ENCODE assay signal across 29 cellular contexts in the genomic region with DNA sequence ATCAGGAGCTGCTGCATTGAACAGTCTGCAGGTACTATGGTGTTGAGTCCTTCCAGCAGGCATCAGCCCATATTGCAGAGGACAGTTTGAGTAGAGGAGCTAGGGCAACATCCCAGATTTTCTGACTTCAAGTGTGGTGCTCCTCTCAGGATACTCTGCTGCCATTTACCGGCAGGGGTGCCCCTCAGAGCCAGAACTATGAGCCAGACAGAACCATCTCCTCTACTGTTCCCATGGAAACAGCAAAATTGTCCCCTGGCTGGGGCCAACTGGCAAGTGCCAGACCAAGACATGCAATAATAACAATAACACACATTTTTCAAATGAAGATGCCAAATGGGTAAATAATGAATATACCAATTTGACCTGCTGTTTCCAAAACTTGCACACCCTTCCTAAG.
DNase-seq lines count a peak whose midpoint lies in the region; ATAC-seq, FAIRE-seq and TF ChIP-seq lines count a peak whose summit lies in the region.
"Had no signal": no experiment of that assay in that cellular context is flagged by ENCODE, and none has a peak within 500 bp of the region (broad histone marks: within the 10 kb centered on the region; RNA-seq: fewer than 3 reads in every experiment).

No MANE protein-coding gene starts in this region.

- FAIRE-seq in K562 (lab: Jason Lieb, UNC): no peak
- FAIRE-seq: GM12892, H1 had no signal

- peak overlapping the region in 2 of 5 donors; percentile 46 to 61 for H3K4me3 Mint-ChIP-seq in immature natural killer cell
- H3K4me3 Mint-ChIP-seq: CD4-positive, alpha-beta T cell; T-helper 2 cell treated with Interferon-gamma antibody and Interleukin-4, amounts not matched to agents 5 μg/mL and 100 μg/mL, for 36 hours had no signal

- H3K9me1 ChIP-seq in K562 (ENCODE audit: control insufficient read depth, insufficient read depth, low read length): no peaks in the 10 kb centered on the region

- no peak overlapping the region for H3K4me2 ChIP-seq in K562 (ENCODE audit: insufficient read depth, low read length)
- H3K4me2 ChIP-seq: BLaER1 treated with 17β-estradiol and CSF1 and Interleukin-3, amounts not matched to agents 10 nM and 100 nM; PC-9 had no signal

- DNase-seq in DMS 273 (lab: John Stamatoyannopoulos, UW; ENCODE audit: unreplicated experiment): peak; percentile 16
- no peak for DNase-seq in DMS 273 treated with DMSO at 0.1 percent for 48 hours (lab: John Stamatoyannopoulos, UW)
- DNase-seq in AG10803 (ENCODE audit: low read depth): peak; percentile 34
- peak; percentile 34 for DNase-seq in NCI-H2227 treated with DMSO at 0.1 percent for 48 hours (lab: John Stamatoyannopoulos, UW)
- DNase-seq in K562 (ENCODE audit: extremely low read depth in 1 of 4, low spot score in 3 of 4): no peak
- no peak for DNase-seq in activated T-cell treated with anti-CD3 and anti-CD28 coated beads, Interleukin-2, amount 50 U/mL, for 48 hours
- no peak for DNase-seq in immature natural killer cell
- DNase-seq: AML-193; CD4-positive, alpha-beta T cell; DMS79; HCEC 1CT; Karpas-422; NCI-H1092 treated with DMSO at 0.1 percent for 48 hours; NCI-H1694; NCI-H2081; NCI-H2171 treated with DMSO at 0.1 percent for 48 hours; NCI-H510A; NCI-H774; PC-9; Right ventricle myocardium superior; T-helper 1 cell had no signal

- TF ChIP-seq RAD21 in K562 (CRISPR knock-in tag; conservative IDR thresholded peaks at IDR 0.05 in 1 of 2, IDR thresholded peaks at IDR 0.05 in 1 of 2): no peak

- no TSS peak for BruUV-seq in K562 (replicated peaks; lab: Mats Ljungman, UMichigan)

- H3K27me3 ChIP-seq in K562 (ENCODE audit: control insufficient read depth in 2 of 2, insufficient read depth in 2 of 2, low read length in 2 of 2): no peaks in the 10 kb centered on the region
- H3K27me3 ChIP-seq: BLaER1 treated with 17β-estradiol and CSF1 and Interleukin-3, amounts not matched to agents 10 nM and 100 nM; SJSA1 had no signal

- CTCF ChIA-PET in K562 (lab: Yijun Ruan, JAX; ENCODE audit: low intra/inter-chr PET ratio): no interaction called here

- WGBS in K562 (ENCODE audit: insufficient coverage, low coverage, missing lambda C conversion rate): 71% methylated on average over 1 of the region's 1 CpG

- no peak overlapping the region for H3K27ac ChIP-seq in K562 (ENCODE audit: extremely low read depth, low read depth, low read length)
- H3K27ac ChIP-seq: 22Rv1; BLaER1 treated with 17β-estradiol and CSF1 and Interleukin-3, amounts not matched to agents 10 nM and 100 nM; PC-9; SJSA1 had no signal

- no peaks in the 10 kb centered on the region for H3K9me3 ChIP-seq in K562 (replicated peaks; ENCODE audit: control insufficient read depth, insufficient read depth, low read depth, low read length)
- H3K9me3 ChIP-seq: SJSA1 had no signal

- TF ChIP-seq EP300 in K562 (IDR thresholded peaks at IDR 0.05; ENCODE audit: low read length): no peak

- intact Hi-C loops in K562 (cut with micrococcal nuclease): no loop called here

- H2AFZ ChIP-seq in K562 (ENCODE audit: low read depth, low read length): no peak overlapping the region
- H2AFZ ChIP-seq: PC-9 had no signal

- no peak for TF ChIP-seq POLR2A in K562 (conservative IDR thresholded peaks at IDR 0.05)

- no peaks in the 10 kb centered on the region for H3K36me3 ChIP-seq in K562 (ENCODE audit: control insufficient read depth, insufficient read depth, low read length)
- H3K36me3 ChIP-seq: SJSA1 had no signal

- peaks cover 0 to 2% (median 0%) of the 10 kb centered on the region in 3 donors for H3K27me3 Mint-ChIP-seq in immature natural killer cell (ENCODE audit: low read depth in 3 of 3)
- H3K27me3 Mint-ChIP-seq: CD4-positive, alpha-beta T cell; IgD-negative memory B cell had no signal

- no peaks in the 10 kb centered on the region for H3K9me3 Mint-ChIP-seq in immature natural killer cell
- H3K9me3 Mint-ChIP-seq: CD4-positive, alpha-beta T cell; T-helper 2 cell treated with Interferon-gamma antibody and Interleukin-4, amounts not matched to agents 5 μg/mL and 100 μg/mL, for 36 hours had no signal

- H3K4me1 ChIP-seq in K562 (replicated peaks in 1 of 2; ENCODE audit: control insufficient read depth in 2 of 2, insufficient read depth in 2 of 2, low read length in 2 of 2): peaks cover 0 to 5% of the 10 kb centered on the region in 2 experiments; a peak in 3 of 5 replicates
- H3K4me1 ChIP-seq: SJSA1 had no signal

- peaks cover 0 to 11% of the 10 kb centered on the region in 2 donors for H3K4me1 Mint-ChIP-seq in immature natural killer cell
- H3K4me1 Mint-ChIP-seq: IgD-negative memory B cell had no signal

- H3K27ac Mint-ChIP-seq in immature natural killer cell: no peak overlapping the region
- H3K27ac Mint-ChIP-seq: CD4-positive, alpha-beta T cell; IgD-negative memory B cell; T-helper 2 cell treated with Interferon-gamma antibody and Interleukin-4, amounts not matched to agents 5 μg/mL and 100 μg/mL, for 36 hours had no signal

- TF ChIP-seq CTCF in AG10803 (conservative IDR thresholded peaks at IDR 0.05; ENCODE audit: low read length) (no peak), K562 (IDR thresholded peaks at IDR 0.05 in 2 of 3, conservative IDR thresholded peaks at IDR 0.05 in 1 of 3; ENCODE audit: insufficient read depth in 2 of 3, low read depth in 1 of 3, low read length in 3 of 3) (no peak)

- POLR2A ChIA-PET in K562 (lab: Yijun Ruan, JAX): interaction anchor here (1.0 to 3.8 kb wide), 2 partner anchors 10 kb away, joined by 3 to 18 read pairs; no protein-coding TSS in a partner anchor

- H4K20me1 ChIP-seq in K562 (replicated peaks; ENCODE audit: control insufficient read depth, insufficient read depth, low read length): no peaks in the 10 kb centered on the region
- H4K20me1 ChIP-seq: BLaER1 treated with 17β-estradiol and CSF1 and Interleukin-3, amounts not matched to agents 10 nM and 100 nM had no signal

- no peak overlapping the region for H3K4me3 ChIP-seq in AG10803 (ENCODE audit: low read length)
- H3K4me3 ChIP-seq in K562: no peak overlapping the region
- H3K4me3 ChIP-seq: BLaER1 treated with 17β-estradiol and CSF1 and Interleukin-3, amounts not matched to agents 10 nM and 100 nM; PC-9; SJSA1 had no signal

- H3K79me2 ChIP-seq in K562 (ENCODE audit: control insufficient read depth, insufficient read depth, low read length): no peaks in the 10 kb centered on the region

- H3K36me3 Mint-ChIP-seq in immature natural killer cell: peaks cover 5 to 34% (median 27%) of the 10 kb centered on the region in 3 donors

- no peak overlapping the region for H3K9ac ChIP-seq in K562 (ENCODE audit: insufficient read depth in 1 of 2, low read depth in 2 of 2, low read length in 2 of 2)
- H3K9ac ChIP-seq: BLaER1 treated with 17β-estradiol and CSF1 and Interleukin-3, amounts not matched to agents 10 nM and 100 nM had no signal

- in situ Hi-C loops in K562 (cut with MboI): no loop called here

- ATAC-seq in K562 (no peak), HG03039 (IDR thresholded peaks at IDR 0.05; ENCODE audit: unreplicated experiment) (no peak)

TF ChIP-seq in K562, 482 proteins besides CTCF, POLR2A, EP300 and RAD21:
- TF ChIP-seq RFX1 (IDR thresholded peaks at IDR 0.05): peak; percentile 44; the same call in 1 of the 2 replicates
- TF ChIP-seq, protein P1, sequence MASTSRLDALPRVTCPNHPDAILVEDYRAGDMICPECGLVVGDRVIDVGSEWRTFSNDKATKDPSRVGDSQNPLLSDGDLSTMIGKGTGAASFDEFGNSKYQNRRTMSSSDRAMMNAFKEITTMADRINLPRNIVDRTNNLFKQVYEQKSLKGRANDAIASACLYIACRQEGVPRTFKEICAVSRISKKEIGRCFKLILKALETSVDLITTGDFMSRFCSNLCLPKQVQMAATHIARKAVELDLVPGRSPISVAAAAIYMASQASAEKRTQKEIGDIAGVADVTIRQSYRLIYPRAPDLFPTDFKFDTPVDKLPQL (IDR thresholded peaks at IDR 0.05; ENCODE audit: extremely low read depth, insufficient read length): no peak

Comparison
In these comparisons a context has a peak if more than half of its experiments do, and no peak if none do; other contexts are left out.
1. DNase-seq: peak in DMS 273 (single experiment), AG10803 (single experiment) and NCI-H2227 treated with DMSO at 0.1 percent for 48 hours (single experiment); none in DMS 273 treated with DMSO at 0.1 percent for 48 hours (single experiment), K562 (0 of 4), activated T-cell treated with anti-CD3 and anti-CD28 coated beads, Interleukin-2, amount 50 U/mL, for 48 hours (0 of 2) and immature natural killer cell (0 of 3).